ENCODE assay signal across 8 cellular contexts in the genomic region with DNA sequence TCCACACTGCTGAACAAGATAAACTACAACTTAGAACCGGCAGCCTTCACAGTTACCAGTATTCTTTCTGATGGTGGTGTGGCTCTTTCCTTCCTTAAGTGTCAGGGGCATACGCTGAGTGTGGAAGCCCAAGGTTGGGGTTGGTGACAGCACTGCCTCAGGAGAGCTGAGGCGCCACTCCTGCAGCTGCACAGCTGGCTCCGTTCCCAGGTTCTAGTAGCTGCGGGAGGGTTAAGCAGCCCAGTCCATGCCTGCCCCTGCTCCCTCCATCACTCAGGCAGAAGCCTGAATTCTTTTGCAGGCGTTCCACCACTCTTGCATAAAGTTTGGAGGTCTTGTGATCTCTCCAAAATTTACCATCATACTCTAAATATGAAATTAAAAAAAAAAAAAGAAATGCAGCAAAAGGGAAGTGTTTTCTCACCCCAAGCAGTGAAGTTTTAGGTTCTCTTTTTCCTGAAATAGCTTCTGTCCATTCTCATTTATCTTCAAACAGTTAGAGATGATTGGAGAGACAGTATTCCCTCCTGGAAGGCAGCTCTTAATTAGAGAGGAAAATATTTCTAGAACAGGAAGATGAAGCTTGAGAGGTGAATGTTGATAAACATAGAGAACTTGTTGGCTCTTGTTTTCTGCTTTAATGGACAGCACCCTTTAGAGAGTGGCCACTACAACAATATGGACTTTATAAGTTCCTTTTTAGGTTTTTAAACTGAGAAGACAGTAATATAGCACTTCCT.
A peak's percentile ranks its signal among the peaks of the same experiment; 100 is the strongest.
DNase-seq lines count a peak whose midpoint lies in the region; ATAC-seq and TF ChIP-seq lines count a peak whose summit lies in the region.

No MANE protein-coding gene starts in this region.

- no peak for TF ChIP-seq EP300 in gastroesophageal sphincter (IDR thresholded peaks at IDR 0.05)

- ATAC-seq in gastroesophageal sphincter (peak; percentile 40), GM21423 (IDR thresholded peaks at IDR 0.05; ENCODE audit: unreplicated experiment) (no peak), GM21360 (IDR thresholded peaks at IDR 0.05; ENCODE audit: unreplicated experiment) (no peak)

- H3K27ac ChIP-seq in gastroesophageal sphincter = peak overlapping the region; percentile 78 to 88 (median 82)

- 0 to 2% methylated on average over 4 of the region's 6 CpGs for WGBS in gastroesophageal sphincter (ENCODE audit: low coverage in 1 of 2), 2 donors

- no peaks in the 10 kb centered on the region for H3K27me3 ChIP-seq in gastroesophageal sphincter

- no peak for TF ChIP-seq CTCF in gastroesophageal sphincter (IDR thresholded peaks at IDR 0.05)

- peak; percentile 4 for DNase-seq in activated CD4-positive, alpha-beta T cell treated with anti-CD3 and anti-CD28 coated beads for 48 hours
- DNase-seq in activated CD4-positive, alpha-beta T cell treated with anti-CD3 and anti-CD28 coated beads, Interleukin-2, amount 50 U/mL, for 4 hours = no peak
- DNase-seq in NCI-H1694 (lab: John Stamatoyannopoulos, UW) (peak; percentile 92), T1000 (lab: John Stamatoyannopoulos, UW) (peak; percentile 27), nucleus accumbens (lab: John Stamatoyannopoulos, UW) (peak in 54 of 56 donors; percentile 9 to 90 (median 72))

- H3K4me1 ChIP-seq in gastroesophageal sphincter = peaks cover 0 to 81% (median 6%) of the 10 kb centered on the region in 3 donors

- H3K4me3 ChIP-seq in gastroesophageal sphincter = peak overlapping the region; percentile 47 to 69

- H3K9me3 ChIP-seq in gastroesophageal sphincter = no peaks in the 10 kb centered on the region

- no peak for TF ChIP-seq POLR2A in gastroesophageal sphincter (IDR thresholded peaks at IDR 0.05)

- no peaks in the 10 kb centered on the region for H3K36me3 ChIP-seq in gastroesophageal sphincter

Comparison
In these comparisons a context has a peak if more than half of its experiments do, and no peak if none do; other contexts are left out.
1. DNase-seq: peak in activated CD4-positive, alpha-beta T cell treated with anti-CD3 and anti-CD28 coated beads for 48 hours (single experiment), NCI-H1694 (single experiment), T1000 (single experiment) and nucleus accumbens (54 of 56); none in activated CD4-positive, alpha-beta T cell treated with anti-CD3 and anti-CD28 coated beads, Interleukin-2, amount 50 U/mL, for 4 hours (0 of 2).